In the genomic region with DNA sequence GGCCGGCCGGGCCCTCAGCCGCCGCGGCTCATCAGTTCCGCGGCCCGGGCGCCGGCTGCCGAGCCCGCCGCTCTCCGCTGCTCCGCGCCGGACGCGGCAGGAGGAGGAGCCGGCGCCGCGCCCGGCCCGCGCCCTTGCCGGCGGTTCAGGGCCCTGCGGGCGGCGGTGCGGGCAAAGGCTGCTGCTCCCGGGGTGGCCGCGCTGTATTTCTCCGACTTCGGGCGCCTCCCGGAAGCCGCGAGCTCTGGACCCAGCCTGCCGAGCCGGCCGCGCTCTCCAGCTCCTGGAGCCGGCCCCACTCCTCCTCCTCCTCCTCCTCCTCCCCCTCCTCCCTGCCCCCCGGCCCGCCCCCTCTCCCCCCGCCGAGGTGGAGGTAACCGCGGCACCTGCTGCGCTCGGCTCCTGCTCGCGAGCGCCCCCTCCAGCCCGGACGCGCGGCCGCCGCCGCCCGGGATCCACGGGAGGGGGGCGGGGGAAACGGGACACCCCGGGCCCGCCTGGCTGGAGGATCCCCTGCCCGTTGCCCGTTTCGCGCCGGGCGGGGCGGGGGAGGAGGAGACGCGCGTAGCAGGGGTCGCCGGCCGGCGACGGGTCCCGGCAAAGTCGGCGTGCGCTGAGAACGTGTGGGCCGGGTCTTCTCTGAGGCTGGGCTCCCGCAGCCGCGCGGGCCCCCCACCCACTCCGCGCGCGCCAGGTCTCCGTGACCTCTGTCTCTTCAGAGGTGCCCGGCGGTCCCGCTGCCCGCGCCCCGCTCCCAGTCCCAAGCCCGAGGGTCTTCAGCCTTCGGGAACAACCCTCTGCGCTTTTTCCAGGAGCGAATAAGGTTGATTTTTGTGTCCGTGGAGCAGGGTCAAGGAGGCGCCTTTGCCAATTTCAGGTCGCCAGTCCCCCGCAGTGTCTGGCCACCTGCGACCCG, we compare ENCODE assay signal across 8 cellular contexts. TPM values are rescaled to one million over a fixed set of nuclear protein-coding genes. Genes with fewer than 3 reads are reported as not detected.
DNase-seq lines count a peak whose midpoint lies in the region; ATAC-seq and TF ChIP-seq lines count a peak whose summit lies in the region.

A gene with protein sequence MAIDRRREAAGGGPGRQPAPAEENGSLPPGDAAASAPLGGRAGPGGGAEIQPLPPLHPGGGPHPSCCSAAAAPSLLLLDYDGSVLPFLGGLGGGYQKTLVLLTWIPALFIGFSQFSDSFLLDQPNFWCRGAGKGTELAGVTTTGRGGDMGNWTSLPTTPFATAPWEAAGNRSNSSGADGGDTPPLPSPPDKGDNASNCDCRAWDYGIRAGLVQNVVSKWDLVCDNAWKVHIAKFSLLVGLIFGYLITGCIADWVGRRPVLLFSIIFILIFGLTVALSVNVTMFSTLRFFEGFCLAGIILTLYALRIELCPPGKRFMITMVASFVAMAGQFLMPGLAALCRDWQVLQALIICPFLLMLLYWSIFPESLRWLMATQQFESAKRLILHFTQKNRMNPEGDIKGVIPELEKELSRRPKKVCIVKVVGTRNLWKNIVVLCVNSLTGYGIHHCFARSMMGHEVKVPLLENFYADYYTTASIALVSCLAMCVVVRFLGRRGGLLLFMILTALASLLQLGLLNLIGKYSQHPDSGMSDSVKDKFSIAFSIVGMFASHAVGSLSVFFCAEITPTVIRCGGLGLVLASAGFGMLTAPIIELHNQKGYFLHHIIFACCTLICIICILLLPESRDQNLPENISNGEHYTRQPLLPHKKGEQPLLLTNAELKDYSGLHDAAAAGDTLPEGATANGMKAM (minus strand): TSS at position 257 of the 916 bp plus-strand sequence. CDS start 491 bp downstream, outside the sequence.

- H3K36me3 ChIP-seq in PC-3 (ENCODE audit: low read depth, low read length): no peaks in the 10 kb centered on the region
- H3K36me3 ChIP-seq in stomach: no peaks in the 10 kb centered on the region

- peaks cover 19% of the 10 kb centered on the region for H3K27me3 Mint-ChIP-seq in activated T-helper 17 cell treated with anti-CD3 and anti-CD28 coated beads, Interleukin-2, amount 50 U/mL, for 72 hours
- H3K27me3 Mint-ChIP-seq in neural crest cell (ENCODE audit: low read depth): peaks cover 5% of the 10 kb centered on the region

- H3K27me3 ChIP-seq in PC-3 (ENCODE audit: low read length) (no peaks in the 10 kb centered on the region), stomach (peaks cover 0 to 32% (median 21%) of the 10 kb centered on the region in 3 donors)

- H3K4me3 Mint-ChIP-seq in activated T-helper 17 cell treated with anti-CD3 and anti-CD28 coated beads, Interleukin-2, amount 50 U/mL, for 72 hours: peak within 1 kb of the TSS; percentile 77
- peak within 1 kb of the TSS; percentile 91 for H3K4me3 Mint-ChIP-seq in neural crest cell

- peak; percentile 52 for TF ChIP-seq CTCF in PC-3 (conservative IDR thresholded peaks at IDR 0.05; ENCODE audit: low read depth, low read length)
- peak; percentile 40 for TF ChIP-seq CTCF in foreskin fibroblast (IDR thresholded peaks at IDR 0.05; ENCODE audit: low read depth, low read length)
- peak; percentile 78 for TF ChIP-seq CTCF in neural crest cell (conservative IDR thresholded peaks at IDR 0.05)
- peak in 4 of 7 experiments; percentile 48 to 89 (median 86) for TF ChIP-seq CTCF in stomach (IDR thresholded peaks at IDR 0.05)

- intact Hi-C loops in PC-3 (cut with micrococcal nuclease) (loop anchor here (2.0 to 5.0 kb wide), 7 partner anchors 44 to 276 kb away; no protein-coding TSS in a partner anchor), stomach (cut with DNase I; ENCODE audit: low total_unique reads) (loop anchor here (10.0 kb wide), 1 partner anchor 278 kb away; no protein-coding TSS in a partner anchor)

- H3K4me1 ChIP-seq in PC-3 (ENCODE audit: insufficient read depth, low read length) (peaks cover 18% of the 10 kb centered on the region), stomach (peaks cover 8 to 49% (median 40%) of the 10 kb centered on the region in 4 donors)

- POLR2A ChIA-PET in PC-3 (lab: Charles Lee; ENCODE audit: unreplicated experiment): interaction anchor here (0.6 kb wide), 1 partner anchor 37 kb away, joined by 6 read pairs; no protein-coding TSS in a partner anchor

- H3K4me2 ChIP-seq in PC-3 (ENCODE audit: low read length): peak within 1 kb of the TSS; percentile 99

- no TSS peak for BruUV-seq in PC-3 (replicated peaks; lab: Mats Ljungman, UMichigan)

- CTCF ChIA-PET in PC-3 (lab: Charles Lee): interaction anchor here (0.5 to 0.9 kb wide), 7 partner anchors 21 to 456 kb away, joined by 3 to 7 read pairs (median 4); no protein-coding TSS in a partner anchor

- H2AFZ ChIP-seq in PC-3 (ENCODE audit: low read length): peak within 1 kb of the TSS; percentile 95

- TF ChIP-seq EP300 in stomach (IDR thresholded peaks at IDR 0.05): no peak

- no peaks in the 10 kb centered on the region for H3F3A ChIP-seq in PC-3 (ENCODE audit: low read length, unreplicated experiment)

- H4K20me1 ChIP-seq in PC-3 (ENCODE audit: low read length): 0 out of 2 replicates have a peak, but pooled peaks cover 5% of the 10 kb centered on the region

- H3K27ac ChIP-seq in PC-3 (ENCODE audit: low read length) (no peak within 1 kb of the TSS), stomach (peak within 1 kb of the TSS; percentile 68 to 85 (median 83))

- no peak for TF ChIP-seq POLR2A in stomach (IDR thresholded peaks at IDR 0.05)

- H3K9ac ChIP-seq in PC-3 (ENCODE audit: low read length): peak within 1 kb of the TSS; percentile 73

- peak within 1 kb of the TSS; percentile 89 for H3K4me3 ChIP-seq in PC-3 (ENCODE audit: low read length)
- H3K4me3 ChIP-seq in foreskin fibroblast (ENCODE audit: low read depth in 1 of 2, low read length in 2 of 2): peak within 1 kb of the TSS; percentile 48 to 63
- H3K4me3 ChIP-seq in stomach: peak within 1 kb of the TSS; percentile 66 to 87 (median 72)

- H3K79me2 ChIP-seq in PC-3 (ENCODE audit: low read length): peaks cover 17% of the 10 kb centered on the region

- H3K9me3 Mint-ChIP-seq in activated T-helper 17 cell treated with anti-CD3 and anti-CD28 coated beads, Interleukin-2, amount 50 U/mL, for 72 hours: no peaks in the 10 kb centered on the region
- peaks cover 2% of the 10 kb centered on the region for H3K9me3 Mint-ChIP-seq in neural crest cell

- WGBS in stomach, 5 donors: 0 to 2% (median 1%) methylated on average over 37 to 109 of the region's 116 CpGs

- ATAC-seq in HG03175 (IDR thresholded peaks at IDR 0.05; ENCODE audit: unreplicated experiment) (peak; percentile 50), PC-3 (peak; percentile 53), GM21717 (IDR thresholded peaks at IDR 0.05; ENCODE audit: unreplicated experiment) (no peak)
- ATAC-seq in activated T-helper 17 cell treated with anti-CD3 and anti-CD28 coated beads, Interleukin-2, amount 50 U/mL, for 72 hours (replicated peaks): peak; percentile 75

- peak within 1 kb of the TSS; percentile 21 for H3K27ac Mint-ChIP-seq in activated T-helper 17 cell treated with anti-CD3 and anti-CD28 coated beads, Interleukin-2, amount 50 U/mL, for 72 hours
- peak within 1 kb of the TSS; percentile 0 for H3K27ac Mint-ChIP-seq in neural crest cell (ENCODE audit: unreplicated experiment)

- H3K9me3 ChIP-seq in PC-3 (ENCODE audit: low read length) (no peaks in the 10 kb centered on the region), stomach (no peaks in the 10 kb centered on the region)

- DNase-seq in ELR (ENCODE audit: low read depth) (peak; percentile 39), PC-3 (peak; percentile 84), foreskin fibroblast (peak in 1 of 2 donors; percentile 66), neural crest cell (ENCODE audit: low read depth, low spot score) (peak; percentile 65), stomach (peak; percentile 84)

- no peaks in the 10 kb centered on the region for H3K36me3 Mint-ChIP-seq in activated T-helper 17 cell treated with anti-CD3 and anti-CD28 coated beads, Interleukin-2, amount 50 U/mL, for 72 hours (ENCODE audit: low read depth)
- H3K36me3 Mint-ChIP-seq in neural crest cell (ENCODE audit: low read depth): no peaks in the 10 kb centered on the region

- H3K9me2 ChIP-seq in PC-3 (replicated peaks; ENCODE audit: low read length): no peaks in the 10 kb centered on the region

- peaks cover 6% of the 10 kb centered on the region for H3K4me1 Mint-ChIP-seq in activated T-helper 17 cell treated with anti-CD3 and anti-CD28 coated beads, Interleukin-2, amount 50 U/mL, for 72 hours
- peaks cover 29% of the 10 kb centered on the region for H3K4me1 Mint-ChIP-seq in neural crest cell

RNA-seq across cellular contexts. Expression of the gene that starts here (rescaled TPM):
- total RNA-seq in PC-3 (2014; rRNA removed) (5.7 and 8.2 TPM in 2 replicates), neural crest cell (12.5 and 14.6 TPM in 2 replicates), stomach (100 to 1,000 TPM in 2 of 5 donors, 10 to 100 TPM in 3; 18.1 to 241 (median 45.5) TPM)
- under 1 TPM; 0.13 to 0.45 TPM for total RNA-seq in activated T-helper 17 cell treated with anti-CD3 and anti-CD28 coated beads, Interleukin-2, amount 50 U/mL, for 72 hours
- polyA plus RNA-seq in stomach: 10 to 100 TPM in 1 of 3 donors, 1 to 10 TPM in 2; 5.9 to 12.1 (median 6.5) TPM

Comparison
In these comparisons a context has a peak if more than half of its experiments do, and no peak if none do; other contexts are left out.
1. Peak in ATAC-seq in activated T-helper 17 cell treated with anti-CD3 and anti-CD28 coated beads, Interleukin-2, amount 50 U/mL, for 72 hours; RNA of the gene not detected or under 1 TPM.